In genomic region chr2:111653913-111654312, GRCh38 we compare ENCODE assay signal across 31 cellular contexts.
"Had no signal": no experiment of that assay in that cellular context is flagged by ENCODE, and none has a peak within 500 bp of the region (broad histone marks: within the 10 kb centered on the region; RNA-seq: fewer than 3 reads in every experiment).

No MANE protein-coding gene starts in this region.

- H3K9me3 ChIP-seq: left lung, lower lobe of right lung, neutrophil, ovary, stomach, testis, thyroid gland, transverse colon, upper lobe of left lung had no signal

- H3K9me3 Mint-ChIP-seq: immature natural killer cell, natural killer cell had no signal

- H3K4me3 Mint-ChIP-seq: immature natural killer cell; mesothelial cell of epicardium; naive B cell; natural killer cell; nephron progenitor cell; neural progenitor cell; stimulated activated naive B cell treated with anti-CD40 and anti-IgM and Interleukin-4, amounts not matched to agents 10 μg/mL and 1 μg/mL and 100 μg/mL, for 72 hours had no signal

- H3K4me1 ChIP-seq: testis had no signal

- ATAC-seq: left colon; lower lobe of right lung; natural killer cell; right cardiac atrium; sciatic nerve; stimulated activated naive B cell treated with anti-CD40 and anti-IgM and Interleukin-4, amounts not matched to agents 10 μg/mL and 1 μg/mL and 100 μg/mL, for 72 hours; stimulated activated naive CD8-positive, alpha-beta T cell treated with anti-CD3 and anti-CD28 coated beads, Interleukin-15, Interleukin-2, amounts not matched to agents 100 U/mL and 50 U/mL, for 24 hours had no signal

- H3K36me3 ChIP-seq: left lung, lower lobe of right lung, neural progenitor cell, neutrophil, ovary, stomach, thyroid gland, transverse colon, upper lobe of left lung had no signal

- H3K4me1 Mint-ChIP-seq: immature natural killer cell, naive B cell, natural killer cell had no signal

- DNase-seq: hypothalamus; immature natural killer cell; kidney; left colon; left lung; lower lobe of right lung; mammary epithelial cell; mesenchymal stem cell; naive B cell; natural killer cell; nephron progenitor cell; occipital lobe; ovary; right cardiac atrium; stimulated activated CD4-positive, alpha-beta T cell treated with anti-CD3 and anti-CD28 coated beads, Interleukin-12 subunit alpha, Interleukin-12 subunit beta, amount 100 ng/mL, for 4 hours; stimulated activated CD4-positive, alpha-beta T cell treated with anti-CD3 and anti-CD28 coated beads, Interleukin-15, amount 100 ng/mL, for 24 hours; stimulated activated CD4-positive, alpha-beta T cell treated with anti-CD3 and anti-CD28 coated beads, Interleukin-2, amount 100 ng/mL, for 24 hours; stimulated activated CD4-positive, alpha-beta T cell treated with anti-CD3 and anti-CD28 coated beads, Interleukin-4, amount 100 ng/mL, for 1 hour; stimulated activated naive B cell treated with anti-CD40 and anti-IgM and Interleukin-4, amounts not matched to agents 10 μg/mL and 1 μg/mL and 100 μg/mL, for 72 hours; stimulated activated naive CD8-positive, alpha-beta T cell treated with anti-CD3 and anti-CD28 coated beads, Interleukin-15, Interleukin-2, amounts not matched to agents 100 U/mL and 50 U/mL, for 24 hours; stomach; testis; thyroid gland; transverse colon; upper lobe of left lung had no signal

- H3K27ac Mint-ChIP-seq: mesothelial cell of epicardium; naive B cell; natural killer cell; nephron progenitor cell; neural progenitor cell; progenitor cell of endocrine pancreas; stimulated activated naive B cell treated with anti-CD40 and anti-IgM and Interleukin-4, amounts not matched to agents 10 μg/mL and 1 μg/mL and 100 μg/mL, for 72 hours had no signal

- H3K27me3 ChIP-seq: left lung, neural progenitor cell, neutrophil, ovary, stomach, testis, thyroid gland, transverse colon, upper lobe of left lung had no signal

- H2AFZ ChIP-seq: neural progenitor cell had no signal

- H3K27me3 Mint-ChIP-seq: stimulated activated naive B cell treated with anti-CD40 and anti-IgM and Interleukin-4, amounts not matched to agents 10 μg/mL and 1 μg/mL and 100 μg/mL, for 72 hours had no signal

- H3K36me3 Mint-ChIP-seq: immature natural killer cell; mesothelial cell of epicardium; naive B cell; natural killer cell; neural progenitor cell; stimulated activated naive B cell treated with anti-CD40 and anti-IgM and Interleukin-4, amounts not matched to agents 10 μg/mL and 1 μg/mL and 100 μg/mL, for 72 hours had no signal

- H3K27ac ChIP-seq: left lung, lower lobe of right lung, neural progenitor cell, neutrophil, ovary, skin epidermis, stomach, testis, transverse colon, upper lobe of left lung had no signal

- H3K4me2 ChIP-seq: neural progenitor cell had no signal

- H3K4me3 ChIP-seq: left lung, lower lobe of right lung, neural progenitor cell, ovary, skin epidermis, stomach, testis, thyroid gland, transverse colon, upper lobe of left lung had no signal

- H3K9ac ChIP-seq: neural progenitor cell had no signal
